In the genomic region with DNA sequence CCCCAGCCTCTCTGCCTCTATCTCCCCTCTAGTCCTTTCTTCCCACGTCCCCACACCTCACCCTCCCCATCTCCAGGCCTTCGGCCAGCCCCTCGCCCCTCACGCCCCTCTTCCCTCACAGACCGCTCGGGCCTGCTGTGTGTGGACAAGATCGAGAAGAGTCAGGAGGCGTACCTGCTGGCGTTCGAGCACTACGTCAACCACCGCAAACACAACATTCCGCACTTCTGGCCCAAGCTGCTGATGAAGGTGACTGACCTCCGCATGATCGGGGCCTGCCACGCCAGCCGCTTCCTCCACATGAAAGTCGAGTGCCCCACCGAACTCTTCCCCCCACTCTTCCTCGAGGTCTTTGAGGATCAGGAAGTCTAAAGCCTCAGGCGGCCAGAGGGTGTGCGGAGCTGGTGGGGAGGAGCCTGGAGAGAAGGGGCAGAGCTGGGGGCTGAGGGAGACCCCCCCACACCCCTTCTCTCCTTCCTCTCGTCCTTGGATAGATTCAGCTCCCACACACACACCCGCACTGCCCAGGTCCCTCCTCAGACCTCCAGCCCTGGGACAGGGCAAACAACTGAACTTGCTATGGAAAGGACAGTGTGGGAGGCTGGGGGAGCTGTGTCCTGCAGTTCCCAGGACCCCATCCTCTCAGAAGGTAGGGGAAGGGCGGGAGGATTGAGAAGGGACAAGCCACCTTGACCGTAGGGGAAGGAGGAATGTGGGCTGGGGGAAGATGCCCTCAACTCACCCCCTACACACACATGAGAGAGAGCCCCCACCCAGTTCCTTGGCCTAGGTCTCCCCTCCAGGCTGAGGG, we compare ENCODE assay signal across 16 cellular contexts. TPM values are rescaled to one million over a fixed set of nuclear protein-coding genes. Genes with fewer than 3 reads are reported as not detected.
DNase-seq lines count a peak whose midpoint lies in the region; ATAC-seq and TF ChIP-seq lines count a peak whose summit lies in the region.
"Had no signal": no experiment of that assay in that cellular context is flagged by ENCODE, and none has a peak within 500 bp of the region (broad histone marks: within the 10 kb centered on the region; RNA-seq: fewer than 3 reads in every experiment).

No MANE protein-coding gene starts in this region.

- peaks cover 14% of the 10 kb centered on the region for H3K4me1 ChIP-seq in CD4-positive, alpha-beta memory T cell (ENCODE audit: insufficient read depth, low read length)
- peaks cover 0 to 60% of the 10 kb centered on the region in 2 donors for H3K4me1 ChIP-seq in right atrium auricular region

- H3K27ac ChIP-seq in CD4-positive, alpha-beta memory T cell (ENCODE audit: low read depth, low read length): no peak overlapping the region
- peak overlapping the region; percentile 97 to 98 for H3K27ac ChIP-seq in right atrium auricular region
- H3K27ac ChIP-seq: upper lobe of right lung had no signal

- no peaks in the 10 kb centered on the region for H3K9me3 Mint-ChIP-seq in CD4-positive, alpha-beta memory T cell
- H3K9me3 Mint-ChIP-seq in T-cell: no peaks in the 10 kb centered on the region
- H3K9me3 Mint-ChIP-seq in stimulated activated memory B cell treated with anti-CD40 and anti-IgM and Interleukin-4, amounts not matched to agents 10 μg/mL and 1 μg/mL and 100 μg/mL, for 72 hours: no peaks in the 10 kb centered on the region
- H3K9me3 Mint-ChIP-seq: activated naive CD4-positive, alpha-beta T cell treated with anti-CD3 and anti-CD28 coated beads for 36 hours; immature natural killer cell had no signal

- CTCF ChIA-PET in CD4-positive, alpha-beta memory T cell (lab: Charles Lee; ENCODE audit: partially characterized antibody): interaction anchor here (1.4 to 2.1 kb wide), 4 partner anchors 14 to 76 kb away, joined by 3 to 11 read pairs (median 8); no protein-coding TSS in a partner anchor
- CTCF ChIA-PET in T-cell (lab: Charles Lee): interaction anchor here (0.6 to 0.9 kb wide), 3 partner anchors 14 to 24 kb away, joined by 3 to 18 read pairs (median 4); no protein-coding TSS in a partner anchor

- H3K4me3 ChIP-seq in CD4-positive, alpha-beta memory T cell (ENCODE audit: low read length in 2 of 2): no peak overlapping the region
- H3K4me3 ChIP-seq in right atrium auricular region: no peak overlapping the region
- H3K4me3 ChIP-seq: upper lobe of right lung had no signal

- peaks cover 51% of the 10 kb centered on the region for H3K36me3 ChIP-seq in CD4-positive, alpha-beta memory T cell (ENCODE audit: insufficient read depth, low read length)
- peaks cover 76% of the 10 kb centered on the region for H3K36me3 ChIP-seq in right atrium auricular region

- TF ChIP-seq CTCF in right atrium auricular region (IDR thresholded peaks at IDR 0.05): no peak

- H3K36me3 Mint-ChIP-seq in CD4-positive, alpha-beta memory T cell: peaks cover 28 to 65% of the 10 kb centered on the region in 2 donors
- peaks cover 46% of the 10 kb centered on the region for H3K36me3 Mint-ChIP-seq in T-cell
- peaks cover 43% of the 10 kb centered on the region for H3K36me3 Mint-ChIP-seq in stimulated activated memory B cell treated with anti-CD40 and anti-IgM and Interleukin-4, amounts not matched to agents 10 μg/mL and 1 μg/mL and 100 μg/mL, for 72 hours

- H3K27me3 Mint-ChIP-seq in CD4-positive, alpha-beta memory T cell: no peaks in the 10 kb centered on the region
- no peaks in the 10 kb centered on the region for H3K27me3 Mint-ChIP-seq in T-cell
- H3K27me3 Mint-ChIP-seq in stimulated activated memory B cell treated with anti-CD40 and anti-IgM and Interleukin-4, amounts not matched to agents 10 μg/mL and 1 μg/mL and 100 μg/mL, for 72 hours: no peaks in the 10 kb centered on the region
- H3K27me3 Mint-ChIP-seq: activated CD8-positive, alpha-beta memory T cell treated with anti-CD3 and anti-CD28 coated beads, Interleukin-2, amount 10 ng/mL, durations not matched to agents 7 days and 5 days had no signal

- no peak overlapping the region for H3K4me3 Mint-ChIP-seq in CD4-positive, alpha-beta memory T cell
- H3K4me3 Mint-ChIP-seq in T-cell: no peak overlapping the region
- no peak overlapping the region for H3K4me3 Mint-ChIP-seq in stimulated activated memory B cell treated with anti-CD40 and anti-IgM and Interleukin-4, amounts not matched to agents 10 μg/mL and 1 μg/mL and 100 μg/mL, for 72 hours
- H3K4me3 Mint-ChIP-seq: activated CD8-positive, alpha-beta memory T cell treated with anti-CD3 and anti-CD28 coated beads, Interleukin-2, amount 10 ng/mL, durations not matched to agents 7 days and 5 days; activated naive CD4-positive, alpha-beta T cell treated with anti-CD3 and anti-CD28 coated beads for 36 hours; immature natural killer cell had no signal

- no peaks in the 10 kb centered on the region for H3K27me3 ChIP-seq in CD4-positive, alpha-beta memory T cell (ENCODE audit: insufficient read depth, low read length)
- H3K27me3 ChIP-seq in right atrium auricular region: no peaks in the 10 kb centered on the region
- H3K27me3 ChIP-seq: upper lobe of right lung had no signal

- no peak for DNase-seq in CD4-positive, alpha-beta memory T cell
- DNase-seq in T-cell (no peak), right atrium auricular region (ENCODE audit: low spot score) (no peak), DMS114 treated with DMSO at 0.1 percent for 48 hours (lab: John Stamatoyannopoulos, UW; ENCODE audit: unreplicated experiment) (no peak), left colon (no peak), activated gamma-delta T cell treated with Interleukin-2 at 50 U/mL for 16 hours (no peak)
- DNase-seq: activated CD8-positive, alpha-beta memory T cell treated with anti-CD3 and anti-CD28 coated beads, Interleukin-2, amount 10 ng/mL, durations not matched to agents 7 days and 5 days; activated naive CD4-positive, alpha-beta T cell treated with anti-CD3 and anti-CD28 coated beads for 36 hours; DMS53; immature natural killer cell; midbrain; NCI-H1694; NCI-H510A; upper lobe of right lung had no signal

- no peak for ATAC-seq in T-cell (replicated peaks in 1 of 4)
- no peak for ATAC-seq in stimulated activated memory B cell treated with anti-CD40 and anti-IgM and Interleukin-4, amounts not matched to agents 10 μg/mL and 1 μg/mL and 100 μg/mL, for 72 hours
- ATAC-seq in left colon: no peak
- ATAC-seq: activated CD8-positive, alpha-beta memory T cell treated with anti-CD3 and anti-CD28 coated beads, Interleukin-2, amount 10 ng/mL, durations not matched to agents 7 days and 5 days; Panc1; upper lobe of right lung had no signal

- POLR2A ChIA-PET in CD4-positive, alpha-beta memory T cell (lab: Charles Lee; ENCODE audit: partially characterized antibody): interaction anchor here (0.5 to 16.2 kb wide), 7 partner anchors 9 to 51 kb away, joined by 3 to 494 read pairs (median 5); a partner anchor contains a TSS
- POLR2A ChIA-PET in T-cell (lab: Charles Lee): no interaction called here

- intact Hi-C loops in CD4-positive, alpha-beta memory T cell (cut with micrococcal nuclease): no loop called here
- intact Hi-C loops in left colon (cut with DNase I, micrococcal nuclease): no loop called here

- H3K9me3 ChIP-seq in CD4-positive, alpha-beta memory T cell (ENCODE audit: control insufficient read depth in 1 of 2, low read length in 2 of 2): no peaks in the 10 kb centered on the region
- no peaks in the 10 kb centered on the region for H3K9me3 ChIP-seq in right atrium auricular region
- H3K9me3 ChIP-seq: upper lobe of right lung had no signal

- peak overlapping the region in 5 of 7 donors; percentile 48 to 87 (median 68) for H3K27ac Mint-ChIP-seq in CD4-positive, alpha-beta memory T cell
- peak overlapping the region; percentile 69 to 78 for H3K27ac Mint-ChIP-seq in T-cell
- H3K27ac Mint-ChIP-seq in stimulated activated memory B cell treated with anti-CD40 and anti-IgM and Interleukin-4, amounts not matched to agents 10 μg/mL and 1 μg/mL and 100 μg/mL, for 72 hours: peak overlapping the region; percentile 27
- H3K27ac Mint-ChIP-seq: activated CD8-positive, alpha-beta memory T cell treated with anti-CD3 and anti-CD28 coated beads, Interleukin-2, amount 10 ng/mL, durations not matched to agents 7 days and 5 days; activated naive CD4-positive, alpha-beta T cell treated with anti-CD3 and anti-CD28 coated beads for 36 hours had no signal

- peaks cover 14 to 33% (median 19%) of the 10 kb centered on the region in 4 donors for H3K4me1 Mint-ChIP-seq in CD4-positive, alpha-beta memory T cell
- peaks cover 23 to 29% (median 26%) of the 10 kb centered on the region in 3 donors for H3K4me1 Mint-ChIP-seq in T-cell
- peaks cover 13% of the 10 kb centered on the region for H3K4me1 Mint-ChIP-seq in stimulated activated memory B cell treated with anti-CD40 and anti-IgM and Interleukin-4, amounts not matched to agents 10 μg/mL and 1 μg/mL and 100 μg/mL, for 72 hours

RNA-seq across cellular contexts. Expression of a gene that starts 11.1 kb away (rescaled TPM):
- 10 to 100 TPM; 14.8 to 15.1 TPM for total RNA-seq in CD4-positive, alpha-beta memory T cell
- polyA plus RNA-seq in CD4-positive, alpha-beta memory T cell: 10 to 100 TPM in 1 of 2 donors, 1 to 10 TPM in 1; 5.7 to 12.3 TPM
- total RNA-seq in T-cell (10 to 100 TPM; 11.5 to 33.6 (median 21.9) TPM), right atrium auricular region (1 to 10 TPM; 8.3 to 9.9 TPM), left colon (10 to 100 TPM; 16.9 to 19.8 TPM)

RNA-seq across cellular contexts. Expression of a gene that starts 26.5 kb away (rescaled TPM):
- total RNA-seq in CD4-positive, alpha-beta memory T cell: 10 to 100 TPM; 35.9 to 41.3 TPM
- polyA plus RNA-seq in CD4-positive, alpha-beta memory T cell: 10 to 100 TPM in 1 of 2 donors, 1 to 10 TPM in 1; 5.8 to 11.9 TPM
- total RNA-seq in T-cell: 10 to 100 TPM; 30.4 to 54.0 (median 48.9) TPM
- 10 to 100 TPM; 60.3 to 69.0 TPM for total RNA-seq in right atrium auricular region
- total RNA-seq in left colon: 10 to 100 TPM; 48.4 to 56.3 TPM

RNA-seq across cellular contexts. Expression of a gene that starts 32.5 kb away (rescaled TPM):
- total RNA-seq in CD4-positive, alpha-beta memory T cell: 100 to 1,000 TPM; 130 to 133 TPM
- 1 to 10 TPM; 6.0 to 8.3 TPM for polyA plus RNA-seq in CD4-positive, alpha-beta memory T cell
- total RNA-seq in T-cell (100 to 1,000 TPM; 106 to 136 (median 115) TPM), right atrium auricular region (10 to 100 TPM; 42.2 to 52.5 TPM), left colon (10 to 100 TPM; 77.4 to 82.0 TPM)

RNA-seq across cellular contexts. Expression of a gene that starts 35.1 kb away (rescaled TPM):
- 10 to 100 TPM; 81.1 to 93.0 TPM for total RNA-seq in CD4-positive, alpha-beta memory T cell
- 10 to 100 TPM; 34.0 to 46.2 TPM for polyA plus RNA-seq in CD4-positive, alpha-beta memory T cell
- 100 to 1,000 TPM in 1 of 5 donors, 10 to 100 TPM in 4; 75.9 to 104 (median 87.0) TPM for total RNA-seq in T-cell
- total RNA-seq in right atrium auricular region: 10 to 100 TPM; 44.2 to 44.7 TPM
- total RNA-seq in left colon: 100 to 1,000 TPM in 1 of 2 donors, 10 to 100 TPM in 1; 63.4 to 108 TPM

RNA-seq across cellular contexts. Expression of a gene that starts 51.0 kb away (rescaled TPM):
- 100 to 1,000 TPM; 142 to 146 TPM for total RNA-seq in CD4-positive, alpha-beta memory T cell
- polyA plus RNA-seq in CD4-positive, alpha-beta memory T cell: 10 to 100 TPM; 31.1 to 54.2 TPM
- 100 to 1,000 TPM; 116 to 161 (median 126) TPM for total RNA-seq in T-cell
- total RNA-seq in right atrium auricular region: 10 to 100 TPM; 26.0 to 35.5 TPM
- 10 to 100 TPM; 56.2 to 58.9 TPM for total RNA-seq in left colon
